8 cellular contexts compared by ENCODE assay signal in the genomic region with DNA sequence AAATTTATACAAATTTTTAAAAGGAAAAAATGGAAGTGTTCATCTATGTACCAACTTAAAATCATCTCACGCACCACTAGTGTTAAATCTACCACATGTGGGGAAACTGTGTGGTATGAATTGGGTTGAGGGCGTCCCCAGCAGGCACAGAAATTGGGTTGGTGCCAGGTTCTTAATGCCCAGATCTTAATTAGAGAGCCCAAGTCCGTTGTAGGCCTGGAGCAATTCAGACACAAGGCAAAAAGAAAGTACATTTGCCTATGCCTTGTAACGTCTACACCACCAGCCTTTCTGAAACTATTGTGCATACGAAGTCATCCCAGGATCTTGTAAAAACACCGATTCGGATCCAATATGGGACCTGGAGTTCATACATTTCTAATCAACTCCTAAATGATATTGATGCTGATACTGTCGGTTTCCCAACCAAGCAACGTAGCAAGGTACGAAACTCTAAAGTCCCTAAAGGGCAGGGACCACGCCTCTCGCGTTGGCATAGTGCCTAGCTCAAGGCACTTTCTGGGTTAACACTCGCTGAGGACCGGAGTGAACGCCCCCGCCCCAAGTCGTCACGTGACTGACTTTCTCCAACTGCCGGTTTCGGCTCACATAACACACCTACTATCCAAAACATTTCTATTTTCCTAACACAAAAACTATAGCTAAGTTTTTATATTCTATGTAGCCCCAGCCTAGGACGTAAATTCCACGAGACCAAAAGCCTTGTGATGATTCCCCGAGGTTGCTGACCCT. TPM values are rescaled to one million over a fixed set of nuclear protein-coding genes. Genes with fewer than 3 reads are reported as not detected.
DNase-seq lines count a peak whose midpoint lies in the region; ATAC-seq and TF ChIP-seq lines count a peak whose summit lies in the region.

No MANE protein-coding gene starts in this region.

- H3K4me1 ChIP-seq in parathyroid adenoma, result peaks cover 6% of the 10 kb centered on the region
- H3K4me1 ChIP-seq in transverse colon, result peaks cover 0 to 45% (median 38%) of the 10 kb centered on the region in 4 donors

- no peak for TF ChIP-seq EP300 in transverse colon (IDR thresholded peaks at IDR 0.05; ENCODE audit: low read depth)

- no peaks in the 10 kb centered on the region for H3K9me3 Mint-ChIP-seq in activated naive CD4-positive, alpha-beta T cell treated with anti-CD3 and anti-CD28 coated beads, Interleukin-2, amount 50 U/mL, for 72 hours

- H3K9me3 ChIP-seq in SK-N-MC (ENCODE audit: low read depth, low read length) (no peaks in the 10 kb centered on the region), parathyroid adenoma (ENCODE audit: control insufficient read depth, low read length) (no peaks in the 10 kb centered on the region), transverse colon (no peaks in the 10 kb centered on the region)

- H3K36me3 ChIP-seq in SK-N-MC (ENCODE audit: insufficient read depth, low read length), result peaks cover 21% of the 10 kb centered on the region
- no peaks in the 10 kb centered on the region for H3K36me3 ChIP-seq in parathyroid adenoma (ENCODE audit: control insufficient read depth, insufficient read depth, low read length)
- peaks cover 0 to 11% (median 0%) of the 10 kb centered on the region in 4 donors for H3K36me3 ChIP-seq in transverse colon

- H3K27ac Mint-ChIP-seq in activated naive CD4-positive, alpha-beta T cell treated with anti-CD3 and anti-CD28 coated beads, Interleukin-2, amount 50 U/mL, for 72 hours, result peak overlapping the region; percentile 98 to 99

- H3K27ac ChIP-seq in SK-N-MC (no peak overlapping the region; the same call in 1 of the 2 replicates), parathyroid adenoma (peak overlapping the region; percentile 95), transverse colon (peak overlapping the region; percentile 93 to 97 (median 94))

- peaks cover 13 to 14% of the 10 kb centered on the region in 2 donors for H3K36me3 Mint-ChIP-seq in activated naive CD4-positive, alpha-beta T cell treated with anti-CD3 and anti-CD28 coated beads, Interleukin-2, amount 50 U/mL, for 72 hours

- no peaks in the 10 kb centered on the region for H3K27me3 ChIP-seq in parathyroid adenoma (ENCODE audit: control insufficient read depth, insufficient read depth, low read length)
- no peaks in the 10 kb centered on the region for H3K27me3 ChIP-seq in transverse colon

- intact Hi-C loops in head of caudate nucleus (cut with DNase I) (loop anchor here (5.0 kb wide), 1 partner anchor 245 kb away; no protein-coding TSS in a partner anchor), transverse colon (cut with DNase I; ENCODE audit: low total_unique reads) (no loop called here)

- peak; percentile 30 for ATAC-seq in GM21717 (IDR thresholded peaks at IDR 0.05; ENCODE audit: unreplicated experiment)
- peak; percentile 65 to 66 for ATAC-seq in activated naive CD4-positive, alpha-beta T cell treated with anti-CD3 and anti-CD28 coated beads, Interleukin-2, amount 50 U/mL, for 72 hours

- H2AFZ ChIP-seq in parathyroid adenoma, result peak overlapping the region; percentile 95

- no peak for TF ChIP-seq POLR2A in transverse colon (IDR thresholded peaks at IDR 0.05)

- H3K4me3 ChIP-seq in SK-N-MC, result peak overlapping the region; percentile 85
- peak overlapping the region; percentile 97 for H3K4me3 ChIP-seq in parathyroid adenoma (ENCODE audit: low read depth, low read length)
- H3K4me3 ChIP-seq in transverse colon, result peak overlapping the region; percentile 51 to 93 (median 82)

- DNase-seq in DMS153 treated with DMSO at 0.1 percent for 48 hours (lab: John Stamatoyannopoulos, UW; ENCODE audit: unreplicated experiment) (peak; percentile 8), Kasumi-1 (lab: John Stamatoyannopoulos, UW) (peak; percentile 19 to 37), SK-N-MC (ENCODE audit: low read depth, low spot score) (peak; percentile 30), head of caudate nucleus (peak; percentile 60 to 91 (median 78)), transverse colon (peak; percentile 92)
- peak; percentile 66 to 83 for DNase-seq in activated naive CD4-positive, alpha-beta T cell treated with anti-CD3 and anti-CD28 coated beads, Interleukin-2, amount 50 U/mL, for 72 hours (ENCODE audit: low spot score in 2 of 2)

- H3K9ac ChIP-seq in SK-N-MC (ENCODE audit: insufficient read length) (peak overlapping the region; percentile 97), parathyroid adenoma (peak overlapping the region; percentile 28)

- 2 to 30% methylated on average over 2 to 24 of the region's 24 CpGs for WGBS in transverse colon (ENCODE audit: low coverage in 1 of 2), 2 donors

- H3K4me2 ChIP-seq in parathyroid adenoma (ENCODE audit: low read length), result peak overlapping the region; percentile 71

- TF ChIP-seq CTCF in parathyroid adenoma (IDR thresholded peaks at IDR 0.05) (no peak), transverse colon (IDR thresholded peaks at IDR 0.05) (no peak)

- in situ Hi-C loops in transverse colon (cut with MboI; ENCODE audit: low pct_ligation_motif_present in 1 of 4, low pct_unique_long_range_greater_than_20kb in 1 of 4, low sequenced_read_pairs in 3 of 4), result loop anchor here in 2 of 4 donors (25.0 kb wide), 1 partner anchor 140 kb away; no protein-coding TSS in a partner anchor

- peaks cover 28% of the 10 kb centered on the region for H3K79me2 ChIP-seq in parathyroid adenoma

RNA-seq across cellular contexts. Expression of gene UQCRC2, which starts 0.9 kb away (rescaled TPM):
- total RNA-seq in activated naive CD4-positive, alpha-beta T cell treated with anti-CD3 and anti-CD28 coated beads, Interleukin-2, amount 50 U/mL, for 72 hours, result 100 to 1,000 TPM; 327 to 329 TPM
- 100 to 1,000 TPM; 112 to 359 (median 321) TPM for total RNA-seq in transverse colon

RNA-seq across cellular contexts. Expression of gene PDZD9, which starts 48.7 kb away (rescaled TPM):
- not detected for total RNA-seq in activated naive CD4-positive, alpha-beta T cell treated with anti-CD3 and anti-CD28 coated beads, Interleukin-2, amount 50 U/mL, for 72 hours
- not detected for total RNA-seq in transverse colon

RNA-seq across cellular contexts. Expression of gene MOSMO, which starts 55.7 kb away (rescaled TPM):
- total RNA-seq in activated naive CD4-positive, alpha-beta T cell treated with anti-CD3 and anti-CD28 coated beads, Interleukin-2, amount 50 U/mL, for 72 hours, result 10 to 100 TPM in 1 of 2 donors, 1 to 10 TPM in 1; 9.2 to 11.8 TPM
- 10 to 100 TPM in 3 of 4 donors, 1 to 10 TPM in 1; 8.4 to 68.5 (median 17.2) TPM for total RNA-seq in transverse colon

Comparison
In these comparisons a context has a peak if more than half of its experiments do, and no peak if none do; other contexts are left out.
1. DNase-seq: peak in every context shown above with its lines; median percentile 92 in transverse colon; 78 in head of caudate nucleus; 74 in activated naive CD4-positive, alpha-beta T cell treated with anti-CD3 and anti-CD28 coated beads, Interleukin-2, amount 50 U/mL, for 72 hours; 30 in SK-N-MC; 28 in Kasumi-1; 8 in DMS153 treated with DMSO at 0.1 percent for 48 hours.